ENCODE assay signal across 24 cellular contexts in the genomic region with DNA sequence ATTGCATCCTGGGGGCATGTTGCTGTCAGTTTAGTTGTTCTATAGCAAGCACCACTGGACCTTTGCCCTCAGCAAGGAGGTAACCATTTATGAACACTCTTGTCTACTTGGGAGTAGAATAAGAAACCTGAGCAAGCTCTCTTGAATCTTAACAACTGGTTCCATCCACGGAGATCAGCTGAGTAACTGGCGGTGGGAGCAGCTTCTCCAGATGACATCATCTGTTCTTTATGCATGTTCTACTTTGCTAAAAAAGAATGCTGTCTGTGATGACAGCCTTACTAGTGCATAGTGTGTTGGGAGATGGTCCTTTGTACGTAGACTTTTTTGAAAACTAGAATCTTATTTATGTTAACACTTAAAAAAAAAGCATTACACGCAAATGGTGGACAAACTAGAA. TPM values are rescaled to one million over a fixed set of nuclear protein-coding genes. Genes with fewer than 3 reads are reported as not detected.
DNase-seq lines count a peak whose midpoint lies in the region; ATAC-seq, FAIRE-seq and TF ChIP-seq lines count a peak whose summit lies in the region.
"Had no signal": no experiment of that assay in that cellular context is flagged by ENCODE, and none has a peak within 500 bp of the region (broad histone marks: within the 10 kb centered on the region; RNA-seq: fewer than 3 reads in every experiment).

No MANE protein-coding gene starts in this region.

- intact Hi-C loops in PC-3 (cut with micrococcal nuclease), result no loop called here

- H3K9me3 Mint-ChIP-seq in astrocyte (ENCODE audit: unreplicated experiment), result peaks cover 5% of the 10 kb centered on the region
- H3K9me3 Mint-ChIP-seq: activated CD4-positive, alpha-beta memory T cell treated with anti-CD3 and anti-CD28 coated beads for 36 hours; activated T-cell treated with anti-CD3 and anti-CD28 coated beads, Interleukin-2, amount 50 U/mL, for 24 hours; naive B cell; stimulated activated effector memory CD8-positive, alpha-beta T cell treated with anti-CD3 and anti-CD28 coated beads, Interleukin-12 subunit alpha, Interleukin-12 subunit beta, amount 100 ng/mL, for 72 hours had no signal

- H3K36me3 ChIP-seq in astrocyte (ENCODE audit: insufficient read depth, low read length) (no peaks in the 10 kb centered on the region), PC-3 (ENCODE audit: low read depth, low read length) (no peaks in the 10 kb centered on the region)
- H3K36me3 ChIP-seq: BLaER1 treated with 17β-estradiol and CSF1 and Interleukin-3, amounts not matched to agents 10 nM and 100 nM; transverse colon had no signal

- FAIRE-seq in astrocyte (lab: Jason Lieb, UNC) (no peak), RCC 7860 (lab: Jason Lieb, UNC) (no peak)
- FAIRE-seq: bronchial epithelial cell had no signal

- no peaks in the 10 kb centered on the region for H3K9me2 ChIP-seq in PC-3 (replicated peaks; ENCODE audit: low read length)

- CTCF ChIA-PET in PC-3 (lab: Charles Lee), result no interaction called here

- H2AFZ ChIP-seq in astrocyte (ENCODE audit: low read depth, low read length), result no peak overlapping the region
- no peak overlapping the region for H2AFZ ChIP-seq in PC-3 (ENCODE audit: low read length)

- ATAC-seq in PC-3, result no peak
- ATAC-seq: HCT116; left ventricle myocardium superior; stimulated activated effector memory CD8-positive, alpha-beta T cell treated with anti-CD3 and anti-CD28 coated beads, Interleukin-12 subunit alpha, Interleukin-12 subunit beta, amount 100 ng/mL, for 72 hours had no signal

- H3K4me3 Mint-ChIP-seq in astrocyte (ENCODE audit: unreplicated experiment), result no peak overlapping the region
- H3K4me3 Mint-ChIP-seq: activated CD4-positive, alpha-beta memory T cell treated with anti-CD3 and anti-CD28 coated beads for 36 hours; activated T-cell treated with anti-CD3 and anti-CD28 coated beads, Interleukin-2, amount 50 U/mL, for 24 hours; naive B cell; stimulated activated effector memory CD8-positive, alpha-beta T cell treated with anti-CD3 and anti-CD28 coated beads, Interleukin-12 subunit alpha, Interleukin-12 subunit beta, amount 100 ng/mL, for 72 hours had no signal

- peaks cover 11% of the 10 kb centered on the region for H3K4me1 Mint-ChIP-seq in astrocyte (ENCODE audit: low read depth, unreplicated experiment)

- DNase-seq in GM03348 (ENCODE audit: low spot score), result peak; percentile 13
- DNase-seq in astrocyte (ENCODE audit: low read depth), result peak; percentile 72
- DNase-seq in foreskin fibroblast, result peak; percentile 70 to 78
- peak; percentile 60 for DNase-seq in putamen (ENCODE audit: low spot score)
- no peak for DNase-seq in PC-3
- no peak for DNase-seq in RCC 7860 (ENCODE audit: low spot score)
- no peak for DNase-seq in activated CD4-positive, CD25-positive, alpha-beta regulatory T cell treated with anti-CD3 and anti-CD28 coated beads, Interleukin-2, amount 50 U/mL, for 72 hours
- DNase-seq in NCI-H82 treated with DMSO at 0.1 percent for 48 hours (lab: John Stamatoyannopoulos, UW; ENCODE audit: unreplicated experiment), result no peak
- DNase-seq: activated naive CD4-positive, alpha-beta T cell treated with anti-CD3 and anti-CD28 coated beads, Interleukin-2, amount 50 U/mL, for 16 hours; activated T-cell treated with anti-CD3 and anti-CD28 coated beads, Interleukin-2, amount 50 U/mL, for 24 hours; effector memory CD4-positive, alpha-beta T cell; Kasumi-1; left ventricle myocardium superior; naive B cell; NCI-H1105 treated with DMSO at 0.1 percent for 48 hours; stimulated activated CD4-positive, alpha-beta T cell treated with anti-CD3 and anti-CD28 coated beads, Interleukin-12 subunit alpha, Interleukin-12 subunit beta, amount 100 ng/mL, for 4 hours; SW 1271; transverse colon had no signal

- BruUV-seq in PC-3 (replicated peaks; lab: Mats Ljungman, UMichigan), result no TSS peak

- no peak overlapping the region for H3K27ac Mint-ChIP-seq in astrocyte (ENCODE audit: unreplicated experiment)
- H3K27ac Mint-ChIP-seq: activated CD4-positive, alpha-beta memory T cell treated with anti-CD3 and anti-CD28 coated beads for 36 hours; activated T-cell treated with anti-CD3 and anti-CD28 coated beads, Interleukin-2, amount 50 U/mL, for 24 hours; stimulated activated effector memory CD8-positive, alpha-beta T cell treated with anti-CD3 and anti-CD28 coated beads, Interleukin-12 subunit alpha, Interleukin-12 subunit beta, amount 100 ng/mL, for 72 hours had no signal

- TF ChIP-seq CTCF in astrocyte (IDR thresholded peaks at IDR 0.05; ENCODE audit: insufficient read depth, low read depth, low read length) (no peak), foreskin fibroblast (IDR thresholded peaks at IDR 0.05; ENCODE audit: low read depth, low read length) (no peak), PC-3 (conservative IDR thresholded peaks at IDR 0.05; ENCODE audit: low read depth, low read length) (no peak)

- H3K36me3 Mint-ChIP-seq in astrocyte (ENCODE audit: low read depth, unreplicated experiment), result peaks cover 3% of the 10 kb centered on the region
- H3K36me3 Mint-ChIP-seq: activated CD4-positive, alpha-beta memory T cell treated with anti-CD3 and anti-CD28 coated beads for 36 hours; stimulated activated effector memory CD8-positive, alpha-beta T cell treated with anti-CD3 and anti-CD28 coated beads, Interleukin-12 subunit alpha, Interleukin-12 subunit beta, amount 100 ng/mL, for 72 hours had no signal

- H3K9me3 ChIP-seq in astrocyte (ENCODE audit: insufficient read depth, low read depth, low read length), result no peaks in the 10 kb centered on the region
- no peaks in the 10 kb centered on the region for H3K9me3 ChIP-seq in PC-3 (ENCODE audit: low read length)
- H3K9me3 ChIP-seq: BLaER1 treated with 17β-estradiol and CSF1 and Interleukin-3, amounts not matched to agents 10 nM and 100 nM; transverse colon had no signal

- H3K79me2 ChIP-seq in astrocyte (ENCODE audit: insufficient read depth, low read length) (peaks cover under 1% of the 10 kb centered on the region), PC-3 (ENCODE audit: low read length) (no peaks in the 10 kb centered on the region)

- H3K4me2 ChIP-seq in astrocyte (ENCODE audit: low read length) (peak overlapping the region; percentile 78), PC-3 (ENCODE audit: low read length) (no peak overlapping the region)
- H3K4me2 ChIP-seq: BLaER1 treated with 17β-estradiol and CSF1 and Interleukin-3, amounts not matched to agents 10 nM and 100 nM had no signal

- POLR2A ChIA-PET in PC-3 (lab: Charles Lee; ENCODE audit: unreplicated experiment), result no interaction called here

- H3K9ac ChIP-seq in astrocyte (ENCODE audit: low read length), result peak overlapping the region; percentile 22
- no peak overlapping the region for H3K9ac ChIP-seq in PC-3 (ENCODE audit: low read length)
- H3K9ac ChIP-seq: BLaER1 treated with 17β-estradiol and CSF1 and Interleukin-3, amounts not matched to agents 10 nM and 100 nM had no signal

- peaks cover 16% of the 10 kb centered on the region for H3K4me1 ChIP-seq in astrocyte (ENCODE audit: insufficient read depth, low read length)
- H3K4me1 ChIP-seq in PC-3 (ENCODE audit: insufficient read depth, low read length), result no peaks in the 10 kb centered on the region
- H3K4me1 ChIP-seq: BLaER1 treated with 17β-estradiol and CSF1 and Interleukin-3, amounts not matched to agents 10 nM and 100 nM; transverse colon had no signal

- H3K27me3 Mint-ChIP-seq in astrocyte (ENCODE audit: low read depth, unreplicated experiment), result no peaks in the 10 kb centered on the region
- H3K27me3 Mint-ChIP-seq: activated CD4-positive, alpha-beta memory T cell treated with anti-CD3 and anti-CD28 coated beads for 36 hours; activated T-cell treated with anti-CD3 and anti-CD28 coated beads, Interleukin-2, amount 50 U/mL, for 24 hours; naive B cell had no signal

- H3F3A ChIP-seq in PC-3 (ENCODE audit: low read length, unreplicated experiment), result no peaks in the 10 kb centered on the region

- H3K27me3 ChIP-seq in astrocyte (ENCODE audit: insufficient read depth, low read length) (no peaks in the 10 kb centered on the region), PC-3 (ENCODE audit: low read length) (no peaks in the 10 kb centered on the region)
- H3K27me3 ChIP-seq: BLaER1 treated with 17β-estradiol and CSF1 and Interleukin-3, amounts not matched to agents 10 nM and 100 nM; transverse colon had no signal

- H3K4me3 ChIP-seq in astrocyte (ENCODE audit: insufficient read depth, low read depth, low read length), result peak overlapping the region; percentile 6
- no peak overlapping the region for H3K4me3 ChIP-seq in foreskin fibroblast (ENCODE audit: low read depth in 1 of 2, low read length in 2 of 2)
- no peak overlapping the region for H3K4me3 ChIP-seq in PC-3 (ENCODE audit: low read length)
- H3K4me3 ChIP-seq: BLaER1 treated with 17β-estradiol and CSF1 and Interleukin-3, amounts not matched to agents 10 nM and 100 nM; transverse colon had no signal

- no peaks in the 10 kb centered on the region for H4K20me1 ChIP-seq in astrocyte (ENCODE audit: insufficient read depth, low read length)
- H4K20me1 ChIP-seq in PC-3 (ENCODE audit: low read length), result no peaks in the 10 kb centered on the region
- H4K20me1 ChIP-seq: BLaER1 treated with 17β-estradiol and CSF1 and Interleukin-3, amounts not matched to agents 10 nM and 100 nM had no signal

- H3K27ac ChIP-seq in astrocyte (ENCODE audit: low read depth, low read length), result peak overlapping the region; percentile 57
- no peak overlapping the region for H3K27ac ChIP-seq in PC-3 (ENCODE audit: low read length)
- H3K27ac ChIP-seq: BLaER1 treated with 17β-estradiol and CSF1 and Interleukin-3, amounts not matched to agents 10 nM and 100 nM; transverse colon had no signal

RNA-seq across cellular contexts. Expression of gene SLC4A8, which starts 17.7 kb away (rescaled TPM):
- total RNA-seq in astrocyte, result 5.1 and 5.5 TPM in 2 replicates
- total RNA-seq in PC-3 (2014; rRNA removed), result 3.3 and 4.2 TPM in 2 replicates
- total RNA-seq: HT-29 had no signal

RNA-seq across cellular contexts. Expression of gene GALNT6, which starts 51.1 kb away (rescaled TPM):
- total RNA-seq in astrocyte, result 9.9 and 13.8 TPM in 2 replicates
- 93.4 and 101 TPM in 2 replicates for total RNA-seq in PC-3 (2014; rRNA removed)

Comparison
In these comparisons a context has a peak if more than half of its experiments do, and no peak if none do; other contexts are left out.
1. DNase-seq: peak in GM03348 (single experiment), astrocyte (single experiment), foreskin fibroblast (2 of 2) and putamen (single experiment); none in PC-3 (single experiment), RCC 7860 (single experiment), activated CD4-positive, CD25-positive, alpha-beta regulatory T cell treated with anti-CD3 and anti-CD28 coated beads, Interleukin-2, amount 50 U/mL, for 72 hours (single experiment) and NCI-H82 treated with DMSO at 0.1 percent for 48 hours (single experiment).